Comparison of ENCODE assay signal across 8 cellular contexts in the genomic region with DNA sequence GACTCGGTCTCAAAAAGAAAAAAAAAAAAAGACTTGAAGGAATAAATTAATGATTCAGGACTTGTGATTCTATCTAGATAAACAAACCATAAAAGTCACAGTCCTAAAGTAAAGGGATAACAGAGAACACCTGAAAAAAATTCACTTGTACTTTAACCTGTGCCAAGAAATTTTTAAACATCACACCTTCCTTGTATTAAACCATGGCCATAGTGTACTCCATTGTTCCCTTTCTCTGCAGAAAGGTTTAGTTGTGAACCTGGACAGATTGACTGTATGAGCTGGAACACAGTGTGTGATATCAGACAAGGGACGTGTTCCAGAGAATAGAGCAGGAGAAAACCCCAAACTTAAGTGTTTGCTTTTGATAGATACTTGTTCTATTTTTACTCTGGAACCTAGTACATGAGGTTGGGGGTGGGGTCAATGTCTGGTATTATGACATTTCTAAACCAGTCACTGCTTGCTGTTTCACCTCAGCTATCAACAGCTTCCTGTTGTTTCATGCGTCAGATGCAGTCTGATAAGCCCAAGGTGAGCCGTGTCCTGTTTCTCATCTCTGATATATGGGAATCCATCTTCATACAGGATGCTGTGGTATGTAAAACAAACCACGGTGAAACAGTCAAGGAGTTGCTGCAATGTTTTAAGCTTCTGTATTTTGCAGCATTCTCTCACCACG.
DNase-seq lines count a peak whose midpoint lies in the region; ATAC-seq and TF ChIP-seq lines count a peak whose summit lies in the region.

No MANE protein-coding gene starts in this region.

- no peaks in the 10 kb centered on the region for H3K27me3 ChIP-seq in uterus

- no peaks in the 10 kb centered on the region for H3K36me3 ChIP-seq in uterus

- no peak for TF ChIP-seq POLR2A in uterus (IDR thresholded peaks at IDR 0.05)

- DNase-seq in activated gamma-delta T cell treated with Interleukin-2 at 50 U/mL for 16 hours = peak; percentile 65
- DNase-seq in activated gamma-delta T cell (lab: John Stamatoyannopoulos, UW) = no peak
- DNase-seq in activated CD4-positive, alpha-beta T cell treated with anti-CD3 and anti-CD28 coated beads for 1 hour = peak; percentile 30
- DNase-seq in fibroblast of pulmonary artery (ENCODE audit: low read depth) = peak; percentile 53
- peak in 1 of 2 donors; percentile 60 for DNase-seq in stimulated activated effector memory CD8-positive, alpha-beta T cell treated with anti-CD3 and anti-CD28 coated beads, Interleukin-12 subunit alpha, Interleukin-12 subunit beta, amount 100 ng/mL, for 72 hours (ENCODE audit: low spot score in 2 of 2)
- no peak for DNase-seq in uterus
- DNase-seq in NCI-H526 treated with DMSO at 0.1 percent for 48 hours (lab: John Stamatoyannopoulos, UW) = no peak

- no peaks in the 10 kb centered on the region for H3K36me3 Mint-ChIP-seq in stimulated activated effector memory CD8-positive, alpha-beta T cell treated with anti-CD3 and anti-CD28 coated beads, Interleukin-12 subunit alpha, Interleukin-12 subunit beta, amount 100 ng/mL, for 72 hours

- no peak overlapping the region for H3K27ac Mint-ChIP-seq in stimulated activated effector memory CD8-positive, alpha-beta T cell treated with anti-CD3 and anti-CD28 coated beads, Interleukin-12 subunit alpha, Interleukin-12 subunit beta, amount 100 ng/mL, for 72 hours

- TF ChIP-seq CTCF in fibroblast of pulmonary artery (IDR thresholded peaks at IDR 0.05; ENCODE audit: low read length, missing control alignments) = no peak
- TF ChIP-seq CTCF in uterus (IDR thresholded peaks at IDR 0.05) = no peak

- no peaks in the 10 kb centered on the region for H3K9me3 ChIP-seq in uterus

- H3K9me3 Mint-ChIP-seq in stimulated activated effector memory CD8-positive, alpha-beta T cell treated with anti-CD3 and anti-CD28 coated beads, Interleukin-12 subunit alpha, Interleukin-12 subunit beta, amount 100 ng/mL, for 72 hours = peaks cover 3% of the 10 kb centered on the region

- H3K4me1 ChIP-seq in uterus = peaks cover 5% of the 10 kb centered on the region in 2 donors

- H3K27ac ChIP-seq in uterus = peak overlapping the region in 1 of 2 donors; percentile 71

- H3K4me3 ChIP-seq in fibroblast of pulmonary artery (replicated peaks; ENCODE audit: low read depth, low read length) (no peak overlapping the region), uterus (no peak overlapping the region)

- peak overlapping the region; percentile 24 for H3K4me3 Mint-ChIP-seq in stimulated activated effector memory CD8-positive, alpha-beta T cell treated with anti-CD3 and anti-CD28 coated beads, Interleukin-12 subunit alpha, Interleukin-12 subunit beta, amount 100 ng/mL, for 72 hours

- ATAC-seq in HG03521 (IDR thresholded peaks at IDR 0.05; ENCODE audit: unreplicated experiment) = peak; percentile 67
- peak; percentile 99 for ATAC-seq in stimulated activated effector memory CD8-positive, alpha-beta T cell treated with anti-CD3 and anti-CD28 coated beads, Interleukin-12 subunit alpha, Interleukin-12 subunit beta, amount 100 ng/mL, for 72 hours

- H3K4me1 Mint-ChIP-seq in stimulated activated effector memory CD8-positive, alpha-beta T cell treated with anti-CD3 and anti-CD28 coated beads, Interleukin-12 subunit alpha, Interleukin-12 subunit beta, amount 100 ng/mL, for 72 hours = peaks cover 32% of the 10 kb centered on the region

- intact Hi-C loops in uterus (cut with DNase I; ENCODE audit: low total_unique reads) = no loop called here

Comparison
In these comparisons a context has a peak if more than half of its experiments do, and no peak if none do; other contexts are left out.
1. DNase-seq: peak in activated gamma-delta T cell treated with Interleukin-2 at 50 U/mL for 16 hours (single experiment), activated CD4-positive, alpha-beta T cell treated with anti-CD3 and anti-CD28 coated beads for 1 hour (single experiment) and fibroblast of pulmonary artery (single experiment); none in activated gamma-delta T cell (single experiment), uterus (0 of 2) and NCI-H526 treated with DMSO at 0.1 percent for 48 hours (single experiment).